8 cellular contexts compared by ENCODE assay signal in genomic region chr17:7019839-7020519, GRCh38. TPM values are rescaled to one million over a fixed set of nuclear protein-coding genes. Genes with fewer than 3 reads are reported as not detected.
A peak's percentile ranks its signal among the peaks of the same experiment; 100 is the strongest.
DNase-seq lines count a peak whose midpoint lies in the region; ATAC-seq and TF ChIP-seq lines count a peak whose summit lies in the region.

No MANE protein-coding gene starts in this region.

- H3K9me3 Mint-ChIP-seq in T-helper 2 cell treated with Interferon-gamma antibody and Interleukin-4, amounts not matched to agents 5 μg/mL and 100 μg/mL, for 36 hours: no peaks in the 10 kb centered on the region

- no CpG with 5 or more reads among the region's 16 CpGs for WGBS in iPS DF 6.9 (ENCODE audit: insufficient coverage, insufficient read length)

- intact Hi-C loops in ascending aorta (cut with DNase I): loop anchor here (5.0 to 10.0 kb wide), 7 partner anchors 108 to 1825 kb away; partner anchors contain the start of genes NUP88, PIMREG, XAF1 and ZNF594

- no peaks in the 10 kb centered on the region for H3K27me3 Mint-ChIP-seq in T-helper 2 cell treated with Interferon-gamma antibody and Interleukin-4, amounts not matched to agents 5 μg/mL and 100 μg/mL, for 36 hours (ENCODE audit: low read depth)

- peaks cover 6 to 8% of the 10 kb centered on the region in 2 donors for H3K36me3 ChIP-seq in ascending aorta
- 0 out of 2 replicates have a peak, but pooled peaks cover 2% of the 10 kb centered on the region for H3K36me3 ChIP-seq in iPS DF 6.9 (ENCODE audit: control insufficient read depth, insufficient read depth, low read length)

- peaks cover 14% of the 10 kb centered on the region for H3K27me3 ChIP-seq in ascending aorta
- H3K27me3 ChIP-seq in iPS DF 6.9 (ENCODE audit: control insufficient read depth, insufficient read depth, low read length): peaks cover 2% of the 10 kb centered on the region; the same call in 1 of the 2 replicates

- H3K4me1 Mint-ChIP-seq in T-helper 2 cell treated with Interferon-gamma antibody and Interleukin-4, amounts not matched to agents 5 μg/mL and 100 μg/mL, for 36 hours (ENCODE audit: low read depth): peaks cover 65% of the 10 kb centered on the region

- H3K27ac Mint-ChIP-seq in T-helper 2 cell treated with Interferon-gamma antibody and Interleukin-4, amounts not matched to agents 5 μg/mL and 100 μg/mL, for 36 hours: peak overlapping the region; percentile 67

- H3K9me3 ChIP-seq in ascending aorta: no peaks in the 10 kb centered on the region
- H3K9me3 ChIP-seq in iPS DF 6.9 (ENCODE audit: control insufficient read depth, insufficient read depth, low read length): no peaks in the 10 kb centered on the region

- H3K4me1 ChIP-seq in ascending aorta: peaks cover 17 to 41% of the 10 kb centered on the region in 2 donors
- H3K4me1 ChIP-seq in iPS DF 6.9 (ENCODE audit: control insufficient read depth, insufficient read depth, low read length): peaks cover 3% of the 10 kb centered on the region

- ATAC-seq in GM18907 (IDR thresholded peaks at IDR 0.05; ENCODE audit: unreplicated experiment): no peak

- DNase-seq in T-helper 2 cell treated with Interferon-gamma antibody and Interleukin-4, amounts not matched to agents 5 μg/mL and 100 μg/mL, for 36 hours (ENCODE audit: low spot score): no peak
- DNase-seq in T-helper 2 cell (no peak), ascending aorta (ENCODE audit: low spot score in 2 of 2) (peak in 1 of 2 donors; percentile 73), iPS DF 6.9 (ENCODE audit: low read depth, low spot score) (no peak)
- DNase-seq in activated CD4-positive, CD25-positive, alpha-beta regulatory T cell treated with anti-CD3 and anti-CD28 coated beads, Interleukin-2, amount 50 U/mL, for 72 hours: no peak
- no peak for DNase-seq in effector CD8-positive, alpha-beta T cell (lab: John Stamatoyannopoulos, UW)

- H3K27ac ChIP-seq in ascending aorta (peak overlapping the region; percentile 98 to 99), iPS DF 6.9 (ENCODE audit: low read length) (no peak overlapping the region), skin epidermis (peak overlapping the region; percentile 40 to 100 (median 93))

- H3K36me3 Mint-ChIP-seq in T-helper 2 cell treated with Interferon-gamma antibody and Interleukin-4, amounts not matched to agents 5 μg/mL and 100 μg/mL, for 36 hours (ENCODE audit: low read depth): peaks cover 25% of the 10 kb centered on the region

- H3K4me3 ChIP-seq in ascending aorta (peak overlapping the region; percentile 55 to 72), iPS DF 6.9 (ENCODE audit: low read length) (peak overlapping the region; percentile 12; the same call in 1 of the 2 replicates), skin epidermis (peak overlapping the region; percentile 24 to 44 (median 34))

- H3K4me3 Mint-ChIP-seq in T-helper 2 cell treated with Interferon-gamma antibody and Interleukin-4, amounts not matched to agents 5 μg/mL and 100 μg/mL, for 36 hours: no peak overlapping the region

- no peak for TF ChIP-seq CTCF in ascending aorta (IDR thresholded peaks at IDR 0.05)

RNA-seq across cellular contexts. Expression of gene BCL6B, which starts 2.9 kb away (rescaled TPM):
- total RNA-seq in ascending aorta: 16.4 TPM

RNA-seq across cellular contexts. Expression of gene RNASEK, which starts 7.6 kb away (rescaled TPM):
- 156 TPM for total RNA-seq in ascending aorta

RNA-seq across cellular contexts. Expression of gene SLC16A13, which starts 15.8 kb away (rescaled TPM):
- 1.5 TPM for total RNA-seq in ascending aorta

RNA-seq across cellular contexts. Expression of gene SLC16A11, which starts 23.9 kb away (rescaled TPM):
- total RNA-seq in ascending aorta: not detected

RNA-seq across cellular contexts. Expression of gene ALOX12, which starts 24.1 kb away (rescaled TPM):
- not detected for total RNA-seq in ascending aorta

Comparison
In these comparisons a context has a peak if more than half of its experiments do, and no peak if none do; other contexts are left out.
1. H3K4me3 ChIP-seq: peak in every context shown above with its lines; median percentile 64 in ascending aorta; 34 in skin epidermis; 12 in iPS DF 6.9.